In genomic region chr5:102628449-102629175, GRCh38 we compare ENCODE assay signal across 11 cellular contexts.
A peak's percentile ranks its signal among the peaks of the same experiment; 100 is the strongest.
DNase-seq lines count a peak whose midpoint lies in the region; ATAC-seq and TF ChIP-seq lines count a peak whose summit lies in the region.
"Had no signal": no experiment of that assay in that cellular context is flagged by ENCODE, and none has a peak within 500 bp of the region (broad histone marks: within the 10 kb centered on the region; RNA-seq: fewer than 3 reads in every experiment).

No MANE protein-coding gene starts in this region.

- H3K4me3 ChIP-seq in choroid plexus epithelial cell (ENCODE audit: low read depth, low read length) (no peak overlapping the region), lower lobe of right lung (no peak overlapping the region)
- H3K4me3 ChIP-seq: sigmoid colon had no signal

- intact Hi-C loops in lower lobe of right lung (cut with DNase I): no loop called here

- ATAC-seq in GM19023 (IDR thresholded peaks at IDR 0.05; ENCODE audit: unreplicated experiment): no peak
- no peak for ATAC-seq in lower lobe of right lung
- ATAC-seq: activated naive CD4-positive, alpha-beta T cell treated with anti-CD3 and anti-CD28 coated beads, Interleukin-2, amount 50 U/mL, for 72 hours had no signal

- no peak for TF ChIP-seq CTCF in choroid plexus epithelial cell (conservative IDR thresholded peaks at IDR 0.05; ENCODE audit: low read depth, low read length)
- TF ChIP-seq CTCF in lower lobe of right lung (IDR thresholded peaks at IDR 0.05): no peak

- no peaks in the 10 kb centered on the region for H3K36me3 ChIP-seq in lower lobe of right lung
- H3K36me3 ChIP-seq: sigmoid colon had no signal

- no peaks in the 10 kb centered on the region for H3K9me3 ChIP-seq in lower lobe of right lung
- H3K9me3 ChIP-seq: sigmoid colon had no signal

- no peaks in the 10 kb centered on the region for H3K4me1 ChIP-seq in lower lobe of right lung

- no peak overlapping the region for H3K27ac ChIP-seq in lower lobe of right lung

- H3K27me3 ChIP-seq in lower lobe of right lung (ENCODE audit: low read depth): no peaks in the 10 kb centered on the region
- H3K27me3 ChIP-seq: sigmoid colon had no signal

- peak; percentile 14 for DNase-seq in COLO829 (ENCODE audit: low spot score)
- peak; percentile 93 for DNase-seq in LHCN-M2 (ENCODE audit: low read depth)
- peak; percentile 22 for DNase-seq in choroid plexus epithelial cell (ENCODE audit: low read depth)
- DNase-seq in myocyte (ENCODE audit: low read depth): peak; percentile 69
- no peak for DNase-seq in NCI-H748 (lab: John Stamatoyannopoulos, UW; ENCODE audit: unreplicated experiment)
- DNase-seq in lower lobe of right lung: no peak
- DNase-seq in globus pallidus (ENCODE audit: low spot score): no peak
- DNase-seq: NCI-H1417, sigmoid colon had no signal

Comparison
In these comparisons a context has a peak if more than half of its experiments do, and no peak if none do; other contexts are left out.
1. DNase-seq: peak in COLO829 (single experiment), LHCN-M2 (single experiment), choroid plexus epithelial cell (single experiment) and myocyte (single experiment); none in NCI-H748 (single experiment), lower lobe of right lung (single experiment) and globus pallidus (single experiment).